Comparison of ENCODE assay signal across 8 cellular contexts in genomic region chr4:112517067-112517588, GRCh38. TPM values are rescaled to one million over a fixed set of nuclear protein-coding genes. Genes with fewer than 3 reads are reported as not detected.
DNase-seq lines count a peak whose midpoint lies in the region; ATAC-seq and TF ChIP-seq lines count a peak whose summit lies in the region.

No MANE protein-coding gene starts in this region.

- no peak overlapping the region for H3K27ac ChIP-seq in esophagus muscularis mucosa (replicated peaks in 1 of 4)
- H3K27ac ChIP-seq in heart left ventricle, result no peak overlapping the region

- H3K4me1 ChIP-seq in esophagus muscularis mucosa, result peaks cover 29 to 59% (median 47%) of the 10 kb centered on the region in 4 donors
- peaks cover 5 to 51% (median 17%) of the 10 kb centered on the region in 12 donors for H3K4me1 ChIP-seq in heart left ventricle

- H3K36me3 ChIP-seq in esophagus muscularis mucosa (no peaks in the 10 kb centered on the region), heart left ventricle (no peaks in the 10 kb centered on the region)

- intact Hi-C loops in esophagus muscularis mucosa (cut with DNase I) (no loop called here), heart left ventricle (cut with DNase I) (no loop called here)

- H3K27me3 ChIP-seq in esophagus muscularis mucosa (peaks cover 16 to 100% (median 87%) of the 10 kb centered on the region in 4 donors), heart left ventricle (peaks cover 82 to 100% (median 97%) of the 10 kb centered on the region in 9 donors)

- TF ChIP-seq POLR2A in esophagus muscularis mucosa (IDR thresholded peaks at IDR 0.05; ENCODE audit: low read depth) (no peak), heart left ventricle (IDR thresholded peaks at IDR 0.05) (no peak)

- DNase-seq in LNCaP clone FGC (ENCODE audit: low read depth) (no peak), esophagus muscularis mucosa (ENCODE audit: extremely low spot score) (no peak), 8988T (no peak), DMS79 treated with DMSO at 0.1 percent for 48 hours (lab: John Stamatoyannopoulos, UW) (no peak), heart left ventricle (no peak)
- no peak for DNase-seq in NK-92 treated with Interleukin-12 subunit alpha and Interleukin-12 subunit beta, amount 100 ng/mL, for 24 hours (lab: John Stamatoyannopoulos, UW)

- TF ChIP-seq CTCF in GM12874 (IDR thresholded peaks at IDR 0.05; ENCODE audit: insufficient read depth, low read depth, low read length) (peak; percentile 35; the same call in 1 of the 2 replicates), LNCaP clone FGC (IDR thresholded peaks at IDR 0.05; ENCODE audit: control insufficient read depth, extremely low read depth, insufficient read depth) (no peak), esophagus muscularis mucosa (IDR thresholded peaks at IDR 0.05) (no peak), heart left ventricle (IDR thresholded peaks at IDR 0.05) (no peak)

- ATAC-seq in GM21367 (IDR thresholded peaks at IDR 0.05; ENCODE audit: unreplicated experiment) (peak; percentile 21), heart left ventricle (no peak)

- WGBS in esophagus muscularis mucosa, result 4% methylated on average over 17 of the region's 19 CpGs
- WGBS in heart left ventricle, 4 donors, result 2 to 4% (median 3%) methylated on average over 19 of the region's 19 CpGs

- H3K9me3 ChIP-seq in esophagus muscularis mucosa, result no peaks in the 10 kb centered on the region
- no peaks in the 10 kb centered on the region for H3K9me3 ChIP-seq in heart left ventricle

- no peak for TF ChIP-seq EP300 in esophagus muscularis mucosa (IDR thresholded peaks at IDR 0.05)

- H3K4me3 ChIP-seq in LNCaP clone FGC (ENCODE audit: low read depth, low read length) (0 out of 2 replicates have a peak overlapping the region, but pooled peaks have one; percentile 13), esophagus muscularis mucosa (peak overlapping the region in 3 of 4 donors; percentile 54 to 66 (median 60)), heart left ventricle (peak overlapping the region in 4 of 12 donors; percentile 10 to 63 (median 34))

RNA-seq across cellular contexts. Expression of gene NEUROG2, which starts 1.1 kb away (rescaled TPM):
- total RNA-seq in esophagus muscularis mucosa (not detected), heart left ventricle (not detected)
- not detected for polyA plus RNA-seq in heart left ventricle
